In the genomic region with DNA sequence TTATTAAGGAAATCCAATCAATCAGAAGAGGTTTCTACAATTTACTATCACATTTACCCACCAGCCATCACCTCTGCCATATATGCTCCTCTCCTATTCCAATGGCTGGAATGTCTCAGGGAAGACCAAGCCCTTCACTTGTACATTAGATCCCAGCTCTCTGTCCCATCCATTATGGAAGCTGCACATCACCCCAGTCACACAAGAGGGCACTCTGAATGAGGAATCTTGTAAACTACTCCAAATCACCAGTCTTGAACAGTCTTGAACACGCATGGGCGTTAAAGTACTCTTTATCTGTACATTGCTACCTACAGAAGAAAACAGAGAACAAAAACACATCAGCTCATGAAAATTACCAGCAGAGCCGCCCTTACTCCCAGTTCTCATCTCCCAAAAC, we compare ENCODE assay signal across 11 cellular contexts. TPM values are rescaled to one million over a fixed set of nuclear protein-coding genes. Genes with fewer than 3 reads are reported as not detected.
DNase-seq lines count a peak whose midpoint lies in the region; ATAC-seq and TF ChIP-seq lines count a peak whose summit lies in the region.
"Had no signal": no experiment of that assay in that cellular context is flagged by ENCODE, and none has a peak within 500 bp of the region (broad histone marks: within the 10 kb centered on the region; RNA-seq: fewer than 3 reads in every experiment).

No MANE protein-coding gene starts in this region.

- H3K27me3 ChIP-seq in cardiac muscle cell, result no peaks in the 10 kb centered on the region

- no peak overlapping the region for H3K4me3 ChIP-seq in cardiac muscle cell

- intact Hi-C loops in left cardiac atrium (cut with DNase I), result no loop called here

- peaks cover 6% of the 10 kb centered on the region for H3K4me1 ChIP-seq in cardiac muscle cell (ENCODE audit: low read depth)

- ATAC-seq in left cardiac atrium (no peak), HG03175 (IDR thresholded peaks at IDR 0.05; ENCODE audit: unreplicated experiment) (no peak)
- ATAC-seq: activated CD8-positive, alpha-beta memory T cell treated with anti-CD3 and anti-CD28 coated beads, Interleukin-2, amount 10 ng/mL, durations not matched to agents 7 days and 5 days had no signal

- no peaks in the 10 kb centered on the region for H3K9me3 ChIP-seq in cardiac muscle cell (ENCODE audit: low read depth)

- H3K27ac ChIP-seq in cardiac muscle cell (no peak overlapping the region), caudate nucleus (ENCODE audit: low read depth, low read length) (no peak overlapping the region)

- DNase-seq in cardiac muscle cell (ENCODE audit: low read depth in 1 of 2, low spot score in 1 of 2) (peak; percentile 24 to 56), left cardiac atrium (no peak), RKO (ENCODE audit: low spot score) (peak; percentile 30), fibroblast of gingiva (ENCODE audit: low read depth) (peak; percentile 10), caudate nucleus (lab: John Stamatoyannopoulos, UW) (no peak), GF-D8 (lab: John Stamatoyannopoulos, UW) (no peak)
- DNase-seq in activated naive CD4-positive, alpha-beta T cell treated with Interleukin-2 at 50 U/mL for 16 hours, result no peak
- DNase-seq: activated CD8-positive, alpha-beta memory T cell treated with anti-CD3 and anti-CD28 coated beads, Interleukin-2, amount 10 ng/mL, durations not matched to agents 7 days and 5 days; CD4-positive, alpha-beta memory T cell; NCI-H2107 had no signal

- peak; percentile 43 for TF ChIP-seq CTCF in cardiac muscle cell (IDR thresholded peaks at IDR 0.05; ENCODE audit: low read depth, low read length)

- H3K36me3 ChIP-seq in cardiac muscle cell, result no peaks in the 10 kb centered on the region

RNA-seq across cellular contexts. Expression of a gene that starts 38.7 kb away (rescaled TPM):
- total RNA-seq in cardiac muscle cell, result 8.5 and 12.1 TPM in 2 replicates
- 14.1 and 19.4 TPM in 2 replicates for polyA plus RNA-seq in cardiac muscle cell
- total RNA-seq in left cardiac atrium, result 1 to 10 TPM; 8.8 to 10.0 TPM

RNA-seq across cellular contexts. Expression of a gene that starts 59.2 kb away (rescaled TPM):
- total RNA-seq in cardiac muscle cell (4.5 and 10.7 TPM in 2 replicates), left cardiac atrium (10 to 100 TPM; 18.7 to 20.0 TPM)
- 2.9 and 4.9 TPM in 2 replicates for polyA plus RNA-seq in cardiac muscle cell

Comparison
In these comparisons a context has a peak if more than half of its experiments do, and no peak if none do; other contexts are left out.
1. DNase-seq: peak in cardiac muscle cell (2 of 2), RKO (single experiment) and fibroblast of gingiva (single experiment); none in left cardiac atrium (single experiment), activated naive CD4-positive, alpha-beta T cell treated with Interleukin-2 at 50 U/mL for 16 hours (single experiment), caudate nucleus (0 of 61) and GF-D8 (single experiment).